9 cellular contexts compared by ENCODE assay signal in genomic region chr13:102555914-102556553, GRCh38. TPM values are rescaled to one million over a fixed set of nuclear protein-coding genes. Genes with fewer than 3 reads are reported as not detected.
DNase-seq lines count a peak whose midpoint lies in the region; ATAC-seq, FAIRE-seq and TF ChIP-seq lines count a peak whose summit lies in the region.
"Had no signal": no experiment of that assay in that cellular context is flagged by ENCODE, and none has a peak within 500 bp of the region (broad histone marks: within the 10 kb centered on the region; RNA-seq: fewer than 3 reads in every experiment).

No MANE protein-coding gene starts in this region.

- H3K4me1 ChIP-seq in right lobe of liver = no peaks in the 10 kb centered on the region
- H3K4me1 ChIP-seq: SJSA1 had no signal

- H3K36me3 Mint-ChIP-seq in T-helper 17 cell (ENCODE audit: low read depth) = peaks cover 3% of the 10 kb centered on the region

- peaks cover 21% of the 10 kb centered on the region for H3K27me3 Mint-ChIP-seq in T-helper 17 cell

- no peak overlapping the region for H3K4me3 Mint-ChIP-seq in T-helper 17 cell

- no peak for FAIRE-seq in bronchial epithelial cell (lab: Jason Lieb, UNC)

- 23% methylated on average over 6 of the region's 6 CpGs for WGBS in right lobe of liver (ENCODE audit: insufficient coverage, low coverage, low lambda C conversion rate, missing lambda C conversion rate)

- peaks cover 8% of the 10 kb centered on the region for H3K4me1 Mint-ChIP-seq in T-helper 17 cell

- in situ Hi-C loops in GM13976 (cut with MboI; ENCODE audit: low sequenced_read_pairs, unreplicated experiment) = no loop called here

- TF ChIP-seq CTCF in GM13976 (IDR thresholded peaks at IDR 0.05; ENCODE audit: borderline replicate concordance, control extremely low read depth, extremely low read depth, insufficient read depth, missing control alignments) (no peak), bronchial epithelial cell (IDR thresholded peaks at IDR 0.05; ENCODE audit: insufficient read depth, low read length, severe bottlenecking) (peak; percentile 44), right lobe of liver (IDR thresholded peaks at IDR 0.05) (peak; percentile 51 to 59 (median 53)), coronary artery (IDR thresholded peaks at IDR 0.05) (no peak)

- DNase-seq in CD1c-positive myeloid dendritic cell (ENCODE audit: extremely low spot score) (peak; percentile 14), GM13976 (ENCODE audit: low spot score) (peak; percentile 26), NCI-H69 (lab: John Stamatoyannopoulos, UW) (peak; percentile 89), bronchial epithelial cell (ENCODE audit: low read depth) (peak; percentile 68), right lobe of liver (no peak), T-helper 17 cell (no peak), coronary artery (ENCODE audit: low spot score) (no peak)

- intact Hi-C loops in right lobe of liver (cut with DNase I) = no loop called here

- no peak overlapping the region for H3K4me3 ChIP-seq in bronchial epithelial cell (ENCODE audit: low read depth, low read length)
- no peak overlapping the region for H3K4me3 ChIP-seq in right lobe of liver
- H3K4me3 ChIP-seq in coronary artery = no peak overlapping the region
- H3K4me3 ChIP-seq: SJSA1 had no signal

- no peak overlapping the region for H3K27ac ChIP-seq in right lobe of liver
- H3K27ac ChIP-seq in coronary artery = no peak overlapping the region
- H3K27ac ChIP-seq: SJSA1 had no signal

- no peak overlapping the region for H3K27ac Mint-ChIP-seq in T-helper 17 cell

- H3K27me3 ChIP-seq in bronchial epithelial cell (ENCODE audit: control insufficient read depth, insufficient read depth, low read length) = no peaks in the 10 kb centered on the region
- no peaks in the 10 kb centered on the region for H3K27me3 ChIP-seq in right lobe of liver

- TF ChIP-seq POLR2A in right lobe of liver (IDR thresholded peaks at IDR 0.05) = no peak

- H3K9me3 ChIP-seq in right lobe of liver = no peaks in the 10 kb centered on the region
- H3K9me3 ChIP-seq in T-helper 17 cell (ENCODE audit: control insufficient read depth, low read length, poor library complexity, severe bottlenecking) = no peaks in the 10 kb centered on the region
- H3K9me3 ChIP-seq: SJSA1 had no signal

- ATAC-seq in HG03342 (IDR thresholded peaks at IDR 0.05; ENCODE audit: unreplicated experiment) (peak; percentile 61), right lobe of liver (peak; percentile 72 to 89 (median 75)), T-helper 17 cell (no peak)

- H3K36me3 ChIP-seq in bronchial epithelial cell (ENCODE audit: control insufficient read depth, insufficient read depth, low read length) (no peaks in the 10 kb centered on the region), right lobe of liver (no peaks in the 10 kb centered on the region)
- H3K36me3 ChIP-seq: SJSA1 had no signal

RNA-seq across cellular contexts. Expression of gene TPP2, which starts 40.8 kb away (rescaled TPM):
- total RNA-seq in bronchial epithelial cell (22.4 and 25.5 TPM in 2 replicates), right lobe of liver (10 to 100 TPM; 18.4 to 35.3 (median 28.4) TPM), T-helper 17 cell (100 to 1,000 TPM in 1 of 2 donors, 10 to 100 TPM in 1; 92.5 to 124 TPM)

Comparison
In these comparisons a context has a peak if more than half of its experiments do, and no peak if none do; other contexts are left out.
1. DNase-seq: peak in CD1c-positive myeloid dendritic cell (single experiment), GM13976 (single experiment), NCI-H69 (single experiment) and bronchial epithelial cell (single experiment); none in right lobe of liver (0 of 3), T-helper 17 cell (0 of 3) and coronary artery (single experiment).
2. CTCF ChIP-seq: peak in bronchial epithelial cell (single experiment) and right lobe of liver (4 of 4); none in GM13976 (single experiment) and coronary artery (single experiment).